In the genomic region with DNA sequence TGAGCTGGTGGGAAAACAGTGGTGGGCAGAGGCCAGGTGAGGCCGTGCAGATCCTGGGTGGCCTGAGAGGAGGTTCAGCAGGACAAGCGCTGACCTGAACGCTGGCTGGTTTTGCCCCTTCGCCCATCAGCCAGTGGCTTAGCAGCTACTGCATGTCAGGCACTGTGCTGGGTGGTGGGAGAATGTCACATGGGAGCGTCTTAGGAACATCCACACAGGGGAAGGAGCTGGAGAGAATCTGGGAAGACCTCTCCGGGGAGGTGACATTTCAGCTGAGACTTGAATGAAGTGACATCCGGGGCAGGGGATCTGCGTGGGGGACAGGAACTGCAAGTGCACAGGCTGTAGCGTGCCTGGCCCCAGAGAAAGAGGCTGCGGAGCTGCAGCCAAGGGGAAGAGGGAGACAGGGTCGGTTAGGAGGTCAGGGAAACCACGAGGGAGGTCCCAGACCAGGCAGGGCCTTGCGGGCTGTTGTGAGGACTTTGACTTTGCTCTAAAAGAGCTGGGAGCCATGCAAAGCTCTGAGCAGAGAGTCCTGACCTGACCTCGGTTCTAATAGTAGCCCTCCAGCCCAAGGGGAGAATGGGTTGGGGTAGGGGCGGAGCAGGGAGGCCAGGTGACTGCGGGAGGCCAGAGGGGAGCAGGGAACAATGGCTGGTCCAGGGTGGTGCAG, we compare ENCODE assay signal across 1 cellular context.
TF ChIP-seq lines count a peak whose summit lies in the region.

No MANE protein-coding gene starts in this region.

TF ChIP-seq in WTC11, 78 proteins besides CTCF, POLR2A, EP300 and RAD21 (continued from another document):
- TF ChIP-seq, protein P1, sequence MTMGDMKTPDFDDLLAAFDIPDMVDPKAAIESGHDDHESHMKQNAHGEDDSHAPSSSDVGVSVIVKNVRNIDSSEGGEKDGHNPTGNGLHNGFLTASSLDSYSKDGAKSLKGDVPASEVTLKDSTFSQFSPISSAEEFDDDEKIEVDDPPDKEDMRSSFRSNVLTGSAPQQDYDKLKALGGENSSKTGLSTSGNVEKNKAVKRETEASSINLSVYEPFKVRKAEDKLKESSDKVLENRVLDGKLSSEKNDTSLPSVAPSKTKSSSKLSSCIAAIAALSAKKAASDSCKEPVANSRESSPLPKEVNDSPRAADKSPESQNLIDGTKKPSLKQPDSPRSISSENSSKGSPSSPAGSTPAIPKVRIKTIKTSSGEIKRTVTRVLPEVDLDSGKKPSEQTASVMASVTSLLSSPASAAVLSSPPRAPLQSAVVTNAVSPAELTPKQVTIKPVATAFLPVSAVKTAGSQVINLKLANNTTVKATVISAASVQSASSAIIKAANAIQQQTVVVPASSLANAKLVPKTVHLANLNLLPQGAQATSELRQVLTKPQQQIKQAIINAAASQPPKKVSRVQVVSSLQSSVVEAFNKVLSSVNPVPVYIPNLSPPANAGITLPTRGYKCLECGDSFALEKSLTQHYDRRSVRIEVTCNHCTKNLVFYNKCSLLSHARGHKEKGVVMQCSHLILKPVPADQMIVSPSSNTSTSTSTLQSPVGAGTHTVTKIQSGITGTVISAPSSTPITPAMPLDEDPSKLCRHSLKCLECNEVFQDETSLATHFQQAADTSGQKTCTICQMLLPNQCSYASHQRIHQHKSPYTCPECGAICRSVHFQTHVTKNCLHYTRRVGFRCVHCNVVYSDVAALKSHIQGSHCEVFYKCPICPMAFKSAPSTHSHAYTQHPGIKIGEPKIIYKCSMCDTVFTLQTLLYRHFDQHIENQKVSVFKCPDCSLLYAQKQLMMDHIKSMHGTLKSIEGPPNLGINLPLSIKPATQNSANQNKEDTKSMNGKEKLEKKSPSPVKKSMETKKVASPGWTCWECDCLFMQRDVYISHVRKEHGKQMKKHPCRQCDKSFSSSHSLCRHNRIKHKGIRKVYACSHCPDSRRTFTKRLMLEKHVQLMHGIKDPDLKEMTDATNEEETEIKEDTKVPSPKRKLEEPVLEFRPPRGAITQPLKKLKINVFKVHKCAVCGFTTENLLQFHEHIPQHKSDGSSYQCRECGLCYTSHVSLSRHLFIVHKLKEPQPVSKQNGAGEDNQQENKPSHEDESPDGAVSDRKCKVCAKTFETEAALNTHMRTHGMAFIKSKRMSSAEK (CRISPR knock-in tag; IDR thresholded peaks at IDR 0.05; ENCODE audit: borderline replicate concordance) = no peak
- TF ChIP-seq, protein P2, sequence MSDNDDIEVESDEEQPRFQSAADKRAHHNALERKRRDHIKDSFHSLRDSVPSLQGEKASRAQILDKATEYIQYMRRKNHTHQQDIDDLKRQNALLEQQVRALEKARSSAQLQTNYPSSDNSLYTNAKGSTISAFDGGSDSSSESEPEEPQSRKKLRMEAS (CRISPR knock-in tag; IDR thresholded peaks at IDR 0.05) = no peak
- TF ChIP-seq, protein P3, sequence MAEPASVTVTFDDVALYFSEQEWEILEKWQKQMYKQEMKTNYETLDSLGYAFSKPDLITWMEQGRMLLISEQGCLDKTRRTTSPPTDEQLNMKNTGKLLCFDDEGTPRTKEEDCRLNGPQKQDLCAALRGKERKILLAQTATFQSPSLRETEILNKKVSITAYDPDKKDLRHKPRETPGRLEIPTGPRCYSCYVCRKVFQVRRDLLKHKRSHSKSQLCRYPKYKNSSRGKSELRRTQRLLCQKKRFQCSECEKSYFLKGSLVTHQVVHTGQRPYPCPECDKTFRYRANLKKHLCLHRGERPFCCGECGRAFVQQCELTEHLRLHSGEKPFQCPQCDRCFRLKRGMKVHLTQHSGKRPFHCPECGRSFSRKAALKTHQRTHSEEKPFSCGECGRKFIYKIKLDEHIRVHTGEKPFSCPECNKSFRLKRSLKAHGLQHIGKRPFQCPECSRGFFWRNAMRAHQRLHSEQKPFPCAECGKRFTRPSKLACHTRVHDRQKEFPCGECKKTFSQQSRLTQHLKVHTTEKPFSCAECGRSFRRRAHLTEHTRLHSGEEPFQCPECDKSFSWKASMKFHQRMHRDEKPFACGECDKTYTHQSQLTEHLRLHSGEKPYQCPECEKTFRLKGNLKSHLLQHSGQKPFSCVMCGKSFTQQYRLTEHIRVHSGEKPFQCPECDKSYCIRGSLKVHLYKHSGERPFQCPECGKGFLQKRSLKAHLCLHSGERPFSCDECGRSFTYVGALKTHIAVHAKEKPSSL (CRISPR knock-in tag; conservative IDR thresholded peaks at IDR 0.05) = no peak
- TF ChIP-seq TEAD4 (CRISPR knock-in tag; IDR thresholded peaks at IDR 0.05) (no peak), SMAD4 (CRISPR knock-in tag; IDR thresholded peaks at IDR 0.05) (no peak), ZNF423 (CRISPR knock-in tag; IDR thresholded peaks at IDR 0.05) (no peak)
- TF ChIP-seq, protein P4, sequence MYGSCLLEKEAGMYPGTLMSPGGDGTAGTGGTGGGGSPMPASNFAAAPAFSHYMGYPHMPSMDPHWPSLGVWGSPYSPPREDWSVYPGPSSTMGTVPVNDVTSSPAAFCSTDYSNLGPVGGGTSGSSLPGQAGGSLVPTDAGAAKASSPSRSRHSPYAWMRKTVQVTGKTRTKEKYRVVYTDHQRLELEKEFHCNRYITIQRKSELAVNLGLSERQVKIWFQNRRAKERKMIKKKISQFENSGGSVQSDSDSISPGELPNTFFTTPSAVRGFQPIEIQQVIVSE (CRISPR knock-in tag; IDR thresholded peaks at IDR 0.05; ENCODE audit: borderline replicate concordance) = no peak
